In the genomic region with DNA sequence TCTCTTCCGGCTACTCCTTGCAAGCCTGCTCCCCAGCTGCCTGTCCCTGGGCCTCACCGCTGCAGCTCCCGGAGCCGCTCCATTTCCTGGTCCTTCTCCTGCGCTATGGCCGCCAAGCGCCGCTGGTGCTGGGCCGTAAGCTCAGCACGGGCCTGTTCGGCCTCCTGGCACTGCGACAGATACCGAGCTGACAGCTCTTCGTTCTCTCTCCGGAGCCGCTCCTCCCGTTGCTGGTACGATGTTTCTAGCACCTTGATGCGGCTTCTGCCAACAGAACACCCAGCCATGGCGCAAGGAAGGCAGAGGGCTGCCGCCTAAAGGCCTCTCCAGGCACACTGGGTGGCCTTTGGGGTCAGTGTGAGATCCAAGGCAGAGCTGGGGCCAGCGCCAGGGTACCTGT, we compare ENCODE assay signal across 17 cellular contexts. TPM values are rescaled to one million over a fixed set of nuclear protein-coding genes. Genes with fewer than 3 reads are reported as not detected.
A peak's percentile ranks its signal among the peaks of the same experiment; 100 is the strongest.
DNase-seq lines count a peak whose midpoint lies in the region; ATAC-seq, FAIRE-seq and TF ChIP-seq lines count a peak whose summit lies in the region.
"Had no signal": no experiment of that assay in that cellular context is flagged by ENCODE, and none has a peak within 500 bp of the region (broad histone marks: within the 10 kb centered on the region; RNA-seq: fewer than 3 reads in every experiment).

No MANE protein-coding gene starts in this region.

- H3K36me3 Mint-ChIP-seq in WTC11: peaks cover 8% of the 10 kb centered on the region

- no peaks in the 10 kb centered on the region for H4K20me1 ChIP-seq in HepG2 (ENCODE audit: insufficient read depth, low read length)
- H4K20me1 ChIP-seq: BLaER1 treated with 17β-estradiol and CSF1 and Interleukin-3, amounts not matched to agents 10 nM and 100 nM had no signal

- TF ChIP-seq EP300 in HepG2 (IDR thresholded peaks at IDR 0.05; ENCODE audit: low read depth in 2 of 2, low read length in 2 of 2): no peak
- no peak for TF ChIP-seq EP300 in HepG2 (CRISPR knock-in tag; IDR thresholded peaks at IDR 0.05; ENCODE audit: borderline replicate concordance)

- no peak overlapping the region for H3K9ac ChIP-seq in HepG2 (ENCODE audit: insufficient read depth, low read depth, low read length)
- H3K9ac ChIP-seq: BLaER1 treated with 17β-estradiol and CSF1 and Interleukin-3, amounts not matched to agents 10 nM and 100 nM; GM23248 had no signal

- H2AFZ ChIP-seq in HepG2 (ENCODE audit: low read length): no peak overlapping the region
- H2AFZ ChIP-seq: GM23248 had no signal

- DNase-seq in NCI-H2081 (lab: John Stamatoyannopoulos, UW) (peak; percentile 65 to 82), NCI-H2081 treated with DMSO at 0.1 percent for 48 hours (lab: John Stamatoyannopoulos, UW) (no peak), HepG2 (ENCODE audit: low spot score) (no peak), right lobe of liver (no peak), WTC11 (ENCODE audit: low spot score) (no peak), posterior vena cava (ENCODE audit: low spot score) (peak; percentile 69), A172 (ENCODE audit: low spot score) (no peak)
- no peak for DNase-seq in activated effector memory CD4-positive, alpha-beta T cell treated with Interleukin-2 at 50 U/mL for 16 hours
- DNase-seq: Calu3; CD8-positive, alpha-beta T cell; DMS79 treated with DMSO at 0.1 percent for 48 hours; GF-D8; GM23248; HFFc6 had no signal

- H3K79me2 ChIP-seq in HepG2 (ENCODE audit: insufficient read depth, low read length): no peaks in the 10 kb centered on the region

- no peaks in the 10 kb centered on the region for H3K9me3 ChIP-seq in HepG2 (ENCODE audit: low read length)
- H3K9me3 ChIP-seq in right lobe of liver: no peaks in the 10 kb centered on the region
- H3K9me3 ChIP-seq: BLaER1 treated with 17β-estradiol and CSF1 and Interleukin-3, amounts not matched to agents 10 nM and 100 nM had no signal

- H3K27ac Mint-ChIP-seq in WTC11: peak overlapping the region; percentile 60; the same call in 1 of the 2 replicates
- H3K27ac Mint-ChIP-seq: CD8-positive, alpha-beta T cell; HFFc6 had no signal

- H3K4me3 ChIP-seq in HepG2 (replicated peaks in 1 of 3; ENCODE audit: insufficient read depth in 1 of 3, low read depth in 2 of 3, low read length in 3 of 3) (no peak overlapping the region), right lobe of liver (no peak overlapping the region)
- H3K4me3 ChIP-seq: BLaER1 treated with 17β-estradiol and CSF1 and Interleukin-3, amounts not matched to agents 10 nM and 100 nM; GM23248 had no signal

- H3K36me3 ChIP-seq in HepG2 (replicated peaks in 1 of 2; ENCODE audit: control insufficient read depth in 1 of 2, insufficient read depth in 2 of 2, low read length in 2 of 2) (no peaks in the 10 kb centered on the region), right lobe of liver (no peaks in the 10 kb centered on the region)

- H3K4me2 ChIP-seq in HepG2 (ENCODE audit: low read depth, low read length): no peak overlapping the region
- H3K4me2 ChIP-seq: BLaER1 treated with 17β-estradiol and CSF1 and Interleukin-3, amounts not matched to agents 10 nM and 100 nM had no signal

- TF ChIP-seq POLR2A in HepG2 (IDR thresholded peaks at IDR 0.05; ENCODE audit: insufficient read depth in 1 of 2, low read depth in 2 of 2, low read length in 2 of 2): no peak
- no peak for TF ChIP-seq POLR2A in right lobe of liver (IDR thresholded peaks at IDR 0.05)

- no peaks in the 10 kb centered on the region for H3K9me3 Mint-ChIP-seq in WTC11
- H3K9me3 Mint-ChIP-seq: CD8-positive, alpha-beta T cell; HFFc6 had no signal

- no TSS peak for BruUV-seq in HepG2 (replicated peaks; lab: Mats Ljungman, UMichigan)

- ATAC-seq in HepG2 (no peak), right lobe of liver (no peak), WTC11 (no peak)
- ATAC-seq: CD8-positive, alpha-beta T cell; HCT116 had no signal

- H3K27me3 ChIP-seq in HepG2 (ENCODE audit: control insufficient read depth in 1 of 2, insufficient read depth in 2 of 2, low read length in 2 of 2) (no peaks in the 10 kb centered on the region), right lobe of liver (no peaks in the 10 kb centered on the region)
- H3K27me3 ChIP-seq: BLaER1 treated with 17β-estradiol and CSF1 and Interleukin-3, amounts not matched to agents 10 nM and 100 nM had no signal

- H3K27ac ChIP-seq in HepG2 (ENCODE audit: extremely low read length, insufficient read depth, low read length) (no peak overlapping the region), right lobe of liver (no peak overlapping the region)
- H3K27ac ChIP-seq: 22Rv1; BLaER1 treated with 17β-estradiol and CSF1 and Interleukin-3, amounts not matched to agents 10 nM and 100 nM; GM23248 had no signal

- no peak for TF ChIP-seq RAD21 in HepG2 (CRISPR knock-in tag; IDR thresholded peaks at IDR 0.05)

- H3K27me3 Mint-ChIP-seq in WTC11 (ENCODE audit: low read depth): no peaks in the 10 kb centered on the region

- in situ Hi-C loops in HepG2 (cut with HindIII; ENCODE audit: extremely low pct_ligation_motif_present, low pct_unique_long_range_greater_than_20kb): no loop called here

- no peak overlapping the region for H3K4me3 Mint-ChIP-seq in WTC11
- H3K4me3 Mint-ChIP-seq: CD8-positive, alpha-beta T cell; HFFc6 had no signal

- no peak for FAIRE-seq in HepG2 (lab: Jason Lieb, UNC)

- POLR2A ChIA-PET in HepG2 (lab: Yijun Ruan, JAX) (interaction anchor here (1.1 to 2.1 kb wide), 6 partner anchors 14 to 580 kb away, joined by 3 to 10 read pairs (median 4); partner anchors contain the start of gene MRPL38), WTC11 (lab: Charles Lee) (no interaction called here)

- intact Hi-C loops in HepG2 (cut with micrococcal nuclease; ENCODE audit: unreplicated experiment): no loop called here
- intact Hi-C loops in right lobe of liver (cut with DNase I): no loop called here
- intact Hi-C loops in posterior vena cava (cut with DNase I): no loop called here

- TF ChIP-seq CTCF in HepG2 (CRISPR knock-in tag; IDR thresholded peaks at IDR 0.05): no peak
- TF ChIP-seq CTCF in right lobe of liver (IDR thresholded peaks at IDR 0.05): no peak
- no peak for TF ChIP-seq CTCF in WTC11 (IDR thresholded peaks at IDR 0.05)

- H3K4me1 ChIP-seq in HepG2 (ENCODE audit: insufficient read depth, low read length) (peaks cover 44% of the 10 kb centered on the region), right lobe of liver (peaks cover 0 to 12% (median 10%) of the 10 kb centered on the region in 4 donors)

- 94% methylated on average over 18 of the region's 22 CpGs for WGBS in HepG2 (ENCODE audit: low lambda C conversion rate)
- 99% methylated on average over 14 of the region's 22 CpGs for WGBS in right lobe of liver (ENCODE audit: insufficient coverage, low coverage, low lambda C conversion rate, missing lambda C conversion rate)

- CTCF ChIA-PET in HepG2 (lab: Yijun Ruan, JAX; ENCODE audit: low intra/inter-chr PET ratio, low total read pairs) (no interaction called here), WTC11 (lab: Charles Lee) (interaction anchor here (0.6 to 7.4 kb wide), 10 partner anchors 14 to 189 kb away, joined by 3 to 53 read pairs (median 4); partner anchors contain the start of gene MRPL38)

- no peaks in the 10 kb centered on the region for H3K4me1 Mint-ChIP-seq in WTC11

RNA-seq across cellular contexts. Expression of gene MRPL38, which starts 14.9 kb away (rescaled TPM):
- total RNA-seq in HepG2 (2016; rRNA removed; fragmentation: Illumina TruSeq; extraction: Trizol) (88.8 and 125 TPM in 2 replicates), right lobe of liver (10 to 100 TPM; 46.1 to 79.8 (median 57.3) TPM), WTC11 (2021) (107 to 146 TPM (median 116 TPM) in 3 replicates), posterior vena cava (10 to 100 TPM; 49.3 to 55.5 TPM)
- total RNA-seq in HepG2 (2016; cell fraction: cytosol; rRNA removed; fragmentation: Illumina TruSeq; extraction: Trizol; ENCODE audit: low read depth): 53.2 and 53.6 TPM in 2 replicates
- total RNA-seq in HepG2 (2016; cell fraction: insoluble cytoplasmic fraction; rRNA removed; fragmentation: Illumina TruSeq; extraction: Trizol): 73.5 and 128 TPM in 2 replicates
- 62.4 and 67.5 TPM in 2 replicates for total RNA-seq in HepG2 (2016; cell fraction: membrane; rRNA removed; fragmentation: Illumina TruSeq; extraction: Trizol)
- total RNA-seq in HepG2 (2016; cell fraction: nucleus; rRNA removed; fragmentation: Illumina TruSeq; extraction: Trizol): 71.0 and 89.4 TPM in 2 replicates
- polyA plus RNA-seq in HepG2 (2011; rRNA removed): 83.7 and 91.0 TPM in 2 replicates
- 36.5 and 58.7 TPM in 2 replicates for polyA plus RNA-seq in HepG2 (2011; cell fraction: cytosol; rRNA removed)
- 354 and 357 TPM in 2 replicates for polyA plus RNA-seq in HepG2 (2011; cell fraction: nucleus; rRNA removed)
- polyA plus RNA-seq in HepG2 (2012): 56.1 and 67.2 TPM in 2 replicates
- polyA plus RNA-seq in HepG2 (2016; cell fraction: cytosol; fragmentation: Illumina TruSeq; extraction: Trizol; ENCODE audit: low read depth): 36.0 and 42.4 TPM in 2 replicates
- polyA plus RNA-seq in HepG2 (2016; cell fraction: insoluble cytoplasmic fraction; fragmentation: Illumina TruSeq; extraction: Trizol; ENCODE audit: low read depth): 69.7 and 88.6 TPM in 2 replicates
- polyA plus RNA-seq in HepG2 (2016; cell fraction: membrane; fragmentation: Illumina TruSeq; extraction: Trizol; ENCODE audit: low read depth): 48.5 and 49.3 TPM in 2 replicates
- polyA plus RNA-seq in HepG2 (2016; cell fraction: nucleus; fragmentation: Illumina TruSeq; extraction: Trizol; ENCODE audit: insufficient read depth, low read depth): 191 and 212 TPM in 2 replicates
- polyA minus RNA-seq in HepG2 (2011; rRNA and poly(A)+ RNA removed; ENCODE audit: low replicate concordance): 110 and 142 TPM in 2 replicates
- 44.8 and 58.7 TPM in 2 replicates for polyA minus RNA-seq in HepG2 (2011; cell fraction: cytosol; rRNA and poly(A)+ RNA removed)
- 57.4 and 57.8 TPM in 2 replicates for polyA minus RNA-seq in HepG2 (2011; cell fraction: nucleus; rRNA and poly(A)+ RNA removed)
- 55.1 and 58.4 TPM in 2 replicates for total RNA-seq in A172 (2014; rRNA removed; shearing (Covaris generic))

RNA-seq across cellular contexts. Expression of gene FBF1, which starts 21.2 kb away (rescaled TPM):
- 3.5 and 8.1 TPM in 2 replicates for total RNA-seq in HepG2 (2016; rRNA removed; fragmentation: Illumina TruSeq; extraction: Trizol)
- 9.1 and 11.4 TPM in 2 replicates for total RNA-seq in HepG2 (2016; cell fraction: cytosol; rRNA removed; fragmentation: Illumina TruSeq; extraction: Trizol; ENCODE audit: low read depth)
- total RNA-seq in HepG2 (2016; cell fraction: insoluble cytoplasmic fraction; rRNA removed; fragmentation: Illumina TruSeq; extraction: Trizol): 2.6 and 8.5 TPM in 2 replicates
- 4.8 and 6.0 TPM in 2 replicates for total RNA-seq in HepG2 (2016; cell fraction: membrane; rRNA removed; fragmentation: Illumina TruSeq; extraction: Trizol)
- 10.2 TPM in 2 replicates for total RNA-seq in HepG2 (2016; cell fraction: nucleus; rRNA removed; fragmentation: Illumina TruSeq; extraction: Trizol)
- 2.4 and 2.7 TPM in 2 replicates for polyA plus RNA-seq in HepG2 (2011; rRNA removed)
- polyA plus RNA-seq in HepG2 (2011; cell fraction: cytosol; rRNA removed): 0.77 and 1.5 TPM in 2 replicates
- polyA plus RNA-seq in HepG2 (2011; cell fraction: nucleus; rRNA removed): 17.0 and 21.4 TPM in 2 replicates
- 1.5 and 1.6 TPM in 2 replicates for polyA plus RNA-seq in HepG2 (2012)
- polyA plus RNA-seq in HepG2 (2016; cell fraction: cytosol; fragmentation: Illumina TruSeq; extraction: Trizol; ENCODE audit: low read depth): 1.0 and 1.8 TPM in 2 replicates
- polyA plus RNA-seq in HepG2 (2016; cell fraction: insoluble cytoplasmic fraction; fragmentation: Illumina TruSeq; extraction: Trizol; ENCODE audit: low read depth): 1.8 and 3.2 TPM in 2 replicates
- 1.5 and 2.3 TPM in 2 replicates for polyA plus RNA-seq in HepG2 (2016; cell fraction: membrane; fragmentation: Illumina TruSeq; extraction: Trizol; ENCODE audit: low read depth)
- 19.0 and 21.2 TPM in 2 replicates for polyA plus RNA-seq in HepG2 (2016; cell fraction: nucleus; fragmentation: Illumina TruSeq; extraction: Trizol; ENCODE audit: insufficient read depth, low read depth)
- 2.2 and 13.0 TPM in 2 replicates for polyA minus RNA-seq in HepG2 (2011; rRNA and poly(A)+ RNA removed; ENCODE audit: low replicate concordance)
- 1.2 and 2.1 TPM in 2 replicates for polyA minus RNA-seq in HepG2 (2011; cell fraction: cytosol; rRNA and poly(A)+ RNA removed)
- 6.3 and 6.5 TPM in 2 replicates for polyA minus RNA-seq in HepG2 (2011; cell fraction: nucleus; rRNA and poly(A)+ RNA removed)
- total RNA-seq in right lobe of liver: 1 to 10 TPM in 5 of 6 experiments, under 1 TPM in 1; 0.86 to 3.1 (median 2.7) TPM
- total RNA-seq in WTC11 (2021): 19.8 to 23.7 TPM (median 21.0 TPM) in 3 replicates
- 1 to 10 TPM; 4.5 to 6.8 TPM for total RNA-seq in posterior vena cava
- 9.9 and 12.5 TPM in 2 replicates for total RNA-seq in A172 (2014; rRNA removed; shearing (Covaris generic))

RNA-seq across cellular contexts. Expression of gene TRIM65, which starts 22.9 kb away (rescaled TPM):
- total RNA-seq in HepG2 (2016; rRNA removed; fragmentation: Illumina TruSeq; extraction: Trizol): 22.4 and 24.6 TPM in 2 replicates
- 3.6 and 3.8 TPM in 2 replicates for total RNA-seq in HepG2 (2016; cell fraction: cytosol; rRNA removed; fragmentation: Illumina TruSeq; extraction: Trizol; ENCODE audit: low read depth)
- total RNA-seq in HepG2 (2016; cell fraction: insoluble cytoplasmic fraction; rRNA removed; fragmentation: Illumina TruSeq; extraction: Trizol): 23.0 and 23.6 TPM in 2 replicates
- 8.9 and 9.0 TPM in 2 replicates for total RNA-seq in HepG2 (2016; cell fraction: membrane; rRNA removed; fragmentation: Illumina TruSeq; extraction: Trizol)
- 11.5 and 14.9 TPM in 2 replicates for total RNA-seq in HepG2 (2016; cell fraction: nucleus; rRNA removed; fragmentation: Illumina TruSeq; extraction: Trizol)
- 10.3 and 15.2 TPM in 2 replicates for polyA plus RNA-seq in HepG2 (2011; rRNA removed)
- 10.5 and 11.9 TPM in 2 replicates for polyA plus RNA-seq in HepG2 (2011; cell fraction: cytosol; rRNA removed)
- polyA plus RNA-seq in HepG2 (2011; cell fraction: nucleus; rRNA removed): 14.3 and 15.6 TPM in 2 replicates
- 9.0 and 10.3 TPM in 2 replicates for polyA plus RNA-seq in HepG2 (2012)
- 2.4 and 2.5 TPM in 2 replicates for polyA plus RNA-seq in HepG2 (2016; cell fraction: cytosol; fragmentation: Illumina TruSeq; extraction: Trizol; ENCODE audit: low read depth)
- polyA plus RNA-seq in HepG2 (2016; cell fraction: insoluble cytoplasmic fraction; fragmentation: Illumina TruSeq; extraction: Trizol; ENCODE audit: low read depth): 18.6 and 20.0 TPM in 2 replicates
- 5.1 and 5.7 TPM in 2 replicates for polyA plus RNA-seq in HepG2 (2016; cell fraction: membrane; fragmentation: Illumina TruSeq; extraction: Trizol; ENCODE audit: low read depth)
- polyA plus RNA-seq in HepG2 (2016; cell fraction: nucleus; fragmentation: Illumina TruSeq; extraction: Trizol; ENCODE audit: insufficient read depth, low read depth): 31.5 and 31.7 TPM in 2 replicates
- 13.4 and 15.0 TPM in 2 replicates for polyA minus RNA-seq in HepG2 (2011; rRNA and poly(A)+ RNA removed; ENCODE audit: low replicate concordance)
- 8.8 and 8.9 TPM in 2 replicates for polyA minus RNA-seq in HepG2 (2011; cell fraction: cytosol; rRNA and poly(A)+ RNA removed)
- 4.0 and 5.3 TPM in 2 replicates for polyA minus RNA-seq in HepG2 (2011; cell fraction: nucleus; rRNA and poly(A)+ RNA removed)
- 1 to 10 TPM; 5.9 to 8.1 (median 7.6) TPM for total RNA-seq in right lobe of liver
- total RNA-seq in WTC11 (2021): 51.3 to 56.4 TPM (median 51.4 TPM) in 3 replicates
- 10 to 100 TPM; 12.8 to 15.7 TPM for total RNA-seq in posterior vena cava
- total RNA-seq in A172 (2014; rRNA removed; shearing (Covaris generic)): 32.7 and 41.4 TPM in 2 replicates

RNA-seq across cellular contexts. Expression of gene TRIM47, which starts 41.2 kb away (rescaled TPM):
- total RNA-seq in HepG2 (2016; rRNA removed; fragmentation: Illumina TruSeq; extraction: Trizol) (59.7 and 82.0 TPM in 2 replicates), right lobe of liver (10 to 100 TPM in 5 of 6 experiments, 1 to 10 TPM in 1; 9.1 to 27.0 (median 21.5) TPM), WTC11 (2021) (4.4 to 10.0 TPM (median 6.8 TPM) in 3 replicates), posterior vena cava (10 to 100 TPM; 60.8 to 70.9 TPM)
- 24.8 and 27.6 TPM in 2 replicates for total RNA-seq in HepG2 (2016; cell fraction: cytosol; rRNA removed; fragmentation: Illumina TruSeq; extraction: Trizol; ENCODE audit: low read depth)
- total RNA-seq in HepG2 (2016; cell fraction: insoluble cytoplasmic fraction; rRNA removed; fragmentation: Illumina TruSeq; extraction: Trizol): 52.0 and 87.1 TPM in 2 replicates
- total RNA-seq in HepG2 (2016; cell fraction: membrane; rRNA removed; fragmentation: Illumina TruSeq; extraction: Trizol): 34.8 and 37.7 TPM in 2 replicates
- total RNA-seq in HepG2 (2016; cell fraction: nucleus; rRNA removed; fragmentation: Illumina TruSeq; extraction: Trizol): 65.7 and 73.6 TPM in 2 replicates
- polyA plus RNA-seq in HepG2 (2011; rRNA removed): 33.5 and 45.8 TPM in 2 replicates
- 29.2 and 33.8 TPM in 2 replicates for polyA plus RNA-seq in HepG2 (2011; cell fraction: cytosol; rRNA removed)
- 126 and 158 TPM in 2 replicates for polyA plus RNA-seq in HepG2 (2011; cell fraction: nucleus; rRNA removed)
- polyA plus RNA-seq in HepG2 (2012): 46.3 and 58.3 TPM in 2 replicates
- polyA plus RNA-seq in HepG2 (2016; cell fraction: cytosol; fragmentation: Illumina TruSeq; extraction: Trizol; ENCODE audit: low read depth): 11.8 and 13.6 TPM in 2 replicates
- polyA plus RNA-seq in HepG2 (2016; cell fraction: insoluble cytoplasmic fraction; fragmentation: Illumina TruSeq; extraction: Trizol; ENCODE audit: low read depth): 67.4 and 93.5 TPM in 2 replicates
- 24.7 and 30.6 TPM in 2 replicates for polyA plus RNA-seq in HepG2 (2016; cell fraction: membrane; fragmentation: Illumina TruSeq; extraction: Trizol; ENCODE audit: low read depth)
- polyA plus RNA-seq in HepG2 (2016; cell fraction: nucleus; fragmentation: Illumina TruSeq; extraction: Trizol; ENCODE audit: insufficient read depth, low read depth): 129 and 138 TPM in 2 replicates
- 24.4 and 64.0 TPM in 2 replicates for polyA minus RNA-seq in HepG2 (2011; rRNA and poly(A)+ RNA removed; ENCODE audit: low replicate concordance)
- 30.4 and 41.4 TPM in 2 replicates for polyA minus RNA-seq in HepG2 (2011; cell fraction: cytosol; rRNA and poly(A)+ RNA removed)
- 31.9 and 40.8 TPM in 2 replicates for polyA minus RNA-seq in HepG2 (2011; cell fraction: nucleus; rRNA and poly(A)+ RNA removed)
- 159 and 173 TPM in 2 replicates for total RNA-seq in A172 (2014; rRNA removed; shearing (Covaris generic))

RNA-seq across cellular contexts. Expression of gene ACOX1, which starts 59.4 kb away (rescaled TPM):
- total RNA-seq in HepG2 (2016; rRNA removed; fragmentation: Illumina TruSeq; extraction: Trizol) (120 and 156 TPM in 2 replicates), right lobe of liver (100 to 1,000 TPM; 112 to 202 (median 190) TPM), WTC11 (2021) (32.4 to 40.9 TPM (median 32.5 TPM) in 3 replicates), posterior vena cava (10 to 100 TPM; 45.2 to 46.2 TPM)
- 10.7 and 14.1 TPM in 2 replicates for total RNA-seq in HepG2 (2016; cell fraction: cytosol; rRNA removed; fragmentation: Illumina TruSeq; extraction: Trizol; ENCODE audit: low read depth)
- total RNA-seq in HepG2 (2016; cell fraction: insoluble cytoplasmic fraction; rRNA removed; fragmentation: Illumina TruSeq; extraction: Trizol): 117 and 150 TPM in 2 replicates
- total RNA-seq in HepG2 (2016; cell fraction: membrane; rRNA removed; fragmentation: Illumina TruSeq; extraction: Trizol): 29.9 and 30.7 TPM in 2 replicates
- total RNA-seq in HepG2 (2016; cell fraction: nucleus; rRNA removed; fragmentation: Illumina TruSeq; extraction: Trizol): 86.5 and 102 TPM in 2 replicates
- polyA plus RNA-seq in HepG2 (2011; rRNA removed): 84.2 and 86.4 TPM in 2 replicates
- 56.8 and 64.7 TPM in 2 replicates for polyA plus RNA-seq in HepG2 (2011; cell fraction: cytosol; rRNA removed)
- polyA plus RNA-seq in HepG2 (2011; cell fraction: nucleus; rRNA removed): 77.2 and 84.5 TPM in 2 replicates
- 59.6 and 89.0 TPM in 2 replicates for polyA plus RNA-seq in HepG2 (2012)
- 5.3 and 5.6 TPM in 2 replicates for polyA plus RNA-seq in HepG2 (2016; cell fraction: cytosol; fragmentation: Illumina TruSeq; extraction: Trizol; ENCODE audit: low read depth)
- 71.5 and 71.7 TPM in 2 replicates for polyA plus RNA-seq in HepG2 (2016; cell fraction: insoluble cytoplasmic fraction; fragmentation: Illumina TruSeq; extraction: Trizol; ENCODE audit: low read depth)
- 8.6 and 11.1 TPM in 2 replicates for polyA plus RNA-seq in HepG2 (2016; cell fraction: membrane; fragmentation: Illumina TruSeq; extraction: Trizol; ENCODE audit: low read depth)
- 66.2 and 73.5 TPM in 2 replicates for polyA plus RNA-seq in HepG2 (2016; cell fraction: nucleus; fragmentation: Illumina TruSeq; extraction: Trizol; ENCODE audit: insufficient read depth, low read depth)
- 73.6 and 303 TPM in 2 replicates for polyA minus RNA-seq in HepG2 (2011; rRNA and poly(A)+ RNA removed; ENCODE audit: low replicate concordance)
- polyA minus RNA-seq in HepG2 (2011; cell fraction: cytosol; rRNA and poly(A)+ RNA removed): 201 and 237 TPM in 2 replicates
- 162 and 215 TPM in 2 replicates for polyA minus RNA-seq in HepG2 (2011; cell fraction: nucleus; rRNA and poly(A)+ RNA removed)
- total RNA-seq in A172 (2014; rRNA removed; shearing (Covaris generic)): 47.5 and 48.6 TPM in 2 replicates

Comparison
In these comparisons a context has a peak if more than half of its experiments do, and no peak if none do; other contexts are left out.
1. DNase-seq: peak in NCI-H2081 (2 of 2) and posterior vena cava (single experiment); none in NCI-H2081 treated with DMSO at 0.1 percent for 48 hours (single experiment), HepG2 (single experiment), right lobe of liver (0 of 3), WTC11 (single experiment), A172 (single experiment) and activated effector memory CD4-positive, alpha-beta T cell treated with Interleukin-2 at 50 U/mL for 16 hours (single experiment).